1 cellular context compared by ENCODE assay signal in the genomic region with DNA sequence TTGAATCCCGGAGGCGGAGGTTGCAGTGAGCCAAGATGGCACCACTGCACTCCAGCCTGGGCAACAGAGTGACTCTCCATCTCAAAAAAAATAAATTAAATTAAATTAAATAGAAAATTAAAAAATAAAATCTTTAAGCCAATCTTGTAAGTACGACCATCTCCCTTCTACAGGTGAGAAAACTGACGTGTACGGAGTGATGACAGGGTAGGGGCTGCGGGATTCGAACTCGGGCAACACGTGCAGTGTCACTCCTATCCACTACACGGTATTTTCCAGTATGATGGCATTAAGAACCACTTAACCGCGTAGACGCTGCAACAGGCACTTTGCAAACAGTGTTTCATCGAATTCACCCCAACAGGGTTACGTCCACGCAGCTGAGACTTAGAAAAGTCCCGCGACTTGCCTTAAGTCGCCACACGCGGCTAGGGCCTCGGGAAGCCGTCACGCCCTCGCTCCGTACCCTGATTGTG.
TF ChIP-seq lines count a peak whose summit lies in the region.

No MANE protein-coding gene starts in this region.

TF ChIP-seq in K562, 482 proteins besides CTCF, POLR2A, EP300 and RAD21 (continued from another document):
- TF ChIP-seq SIN3A (IDR thresholded peaks at IDR 0.05; ENCODE audit: borderline replicate concordance in 2 of 2, control insufficient read depth in 1 of 2, low read depth in 2 of 2, low read length in 2 of 2) = 0 out of 4 replicates have a peak, but pooled peaks of 1 of the 2 experiments have one; percentile 24
- TF ChIP-seq, protein P1, sequence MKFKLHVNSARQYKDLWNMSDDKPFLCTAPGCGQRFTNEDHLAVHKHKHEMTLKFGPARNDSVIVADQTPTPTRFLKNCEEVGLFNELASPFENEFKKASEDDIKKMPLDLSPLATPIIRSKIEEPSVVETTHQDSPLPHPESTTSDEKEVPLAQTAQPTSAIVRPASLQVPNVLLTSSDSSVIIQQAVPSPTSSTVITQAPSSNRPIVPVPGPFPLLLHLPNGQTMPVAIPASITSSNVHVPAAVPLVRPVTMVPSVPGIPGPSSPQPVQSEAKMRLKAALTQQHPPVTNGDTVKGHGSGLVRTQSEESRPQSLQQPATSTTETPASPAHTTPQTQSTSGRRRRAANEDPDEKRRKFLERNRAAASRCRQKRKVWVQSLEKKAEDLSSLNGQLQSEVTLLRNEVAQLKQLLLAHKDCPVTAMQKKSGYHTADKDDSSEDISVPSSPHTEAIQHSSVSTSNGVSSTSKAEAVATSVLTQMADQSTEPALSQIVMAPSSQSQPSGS (CRISPR knock-in tag; IDR thresholded peaks at IDR 0.05) = no peak
- TF ChIP-seq, protein P2, sequence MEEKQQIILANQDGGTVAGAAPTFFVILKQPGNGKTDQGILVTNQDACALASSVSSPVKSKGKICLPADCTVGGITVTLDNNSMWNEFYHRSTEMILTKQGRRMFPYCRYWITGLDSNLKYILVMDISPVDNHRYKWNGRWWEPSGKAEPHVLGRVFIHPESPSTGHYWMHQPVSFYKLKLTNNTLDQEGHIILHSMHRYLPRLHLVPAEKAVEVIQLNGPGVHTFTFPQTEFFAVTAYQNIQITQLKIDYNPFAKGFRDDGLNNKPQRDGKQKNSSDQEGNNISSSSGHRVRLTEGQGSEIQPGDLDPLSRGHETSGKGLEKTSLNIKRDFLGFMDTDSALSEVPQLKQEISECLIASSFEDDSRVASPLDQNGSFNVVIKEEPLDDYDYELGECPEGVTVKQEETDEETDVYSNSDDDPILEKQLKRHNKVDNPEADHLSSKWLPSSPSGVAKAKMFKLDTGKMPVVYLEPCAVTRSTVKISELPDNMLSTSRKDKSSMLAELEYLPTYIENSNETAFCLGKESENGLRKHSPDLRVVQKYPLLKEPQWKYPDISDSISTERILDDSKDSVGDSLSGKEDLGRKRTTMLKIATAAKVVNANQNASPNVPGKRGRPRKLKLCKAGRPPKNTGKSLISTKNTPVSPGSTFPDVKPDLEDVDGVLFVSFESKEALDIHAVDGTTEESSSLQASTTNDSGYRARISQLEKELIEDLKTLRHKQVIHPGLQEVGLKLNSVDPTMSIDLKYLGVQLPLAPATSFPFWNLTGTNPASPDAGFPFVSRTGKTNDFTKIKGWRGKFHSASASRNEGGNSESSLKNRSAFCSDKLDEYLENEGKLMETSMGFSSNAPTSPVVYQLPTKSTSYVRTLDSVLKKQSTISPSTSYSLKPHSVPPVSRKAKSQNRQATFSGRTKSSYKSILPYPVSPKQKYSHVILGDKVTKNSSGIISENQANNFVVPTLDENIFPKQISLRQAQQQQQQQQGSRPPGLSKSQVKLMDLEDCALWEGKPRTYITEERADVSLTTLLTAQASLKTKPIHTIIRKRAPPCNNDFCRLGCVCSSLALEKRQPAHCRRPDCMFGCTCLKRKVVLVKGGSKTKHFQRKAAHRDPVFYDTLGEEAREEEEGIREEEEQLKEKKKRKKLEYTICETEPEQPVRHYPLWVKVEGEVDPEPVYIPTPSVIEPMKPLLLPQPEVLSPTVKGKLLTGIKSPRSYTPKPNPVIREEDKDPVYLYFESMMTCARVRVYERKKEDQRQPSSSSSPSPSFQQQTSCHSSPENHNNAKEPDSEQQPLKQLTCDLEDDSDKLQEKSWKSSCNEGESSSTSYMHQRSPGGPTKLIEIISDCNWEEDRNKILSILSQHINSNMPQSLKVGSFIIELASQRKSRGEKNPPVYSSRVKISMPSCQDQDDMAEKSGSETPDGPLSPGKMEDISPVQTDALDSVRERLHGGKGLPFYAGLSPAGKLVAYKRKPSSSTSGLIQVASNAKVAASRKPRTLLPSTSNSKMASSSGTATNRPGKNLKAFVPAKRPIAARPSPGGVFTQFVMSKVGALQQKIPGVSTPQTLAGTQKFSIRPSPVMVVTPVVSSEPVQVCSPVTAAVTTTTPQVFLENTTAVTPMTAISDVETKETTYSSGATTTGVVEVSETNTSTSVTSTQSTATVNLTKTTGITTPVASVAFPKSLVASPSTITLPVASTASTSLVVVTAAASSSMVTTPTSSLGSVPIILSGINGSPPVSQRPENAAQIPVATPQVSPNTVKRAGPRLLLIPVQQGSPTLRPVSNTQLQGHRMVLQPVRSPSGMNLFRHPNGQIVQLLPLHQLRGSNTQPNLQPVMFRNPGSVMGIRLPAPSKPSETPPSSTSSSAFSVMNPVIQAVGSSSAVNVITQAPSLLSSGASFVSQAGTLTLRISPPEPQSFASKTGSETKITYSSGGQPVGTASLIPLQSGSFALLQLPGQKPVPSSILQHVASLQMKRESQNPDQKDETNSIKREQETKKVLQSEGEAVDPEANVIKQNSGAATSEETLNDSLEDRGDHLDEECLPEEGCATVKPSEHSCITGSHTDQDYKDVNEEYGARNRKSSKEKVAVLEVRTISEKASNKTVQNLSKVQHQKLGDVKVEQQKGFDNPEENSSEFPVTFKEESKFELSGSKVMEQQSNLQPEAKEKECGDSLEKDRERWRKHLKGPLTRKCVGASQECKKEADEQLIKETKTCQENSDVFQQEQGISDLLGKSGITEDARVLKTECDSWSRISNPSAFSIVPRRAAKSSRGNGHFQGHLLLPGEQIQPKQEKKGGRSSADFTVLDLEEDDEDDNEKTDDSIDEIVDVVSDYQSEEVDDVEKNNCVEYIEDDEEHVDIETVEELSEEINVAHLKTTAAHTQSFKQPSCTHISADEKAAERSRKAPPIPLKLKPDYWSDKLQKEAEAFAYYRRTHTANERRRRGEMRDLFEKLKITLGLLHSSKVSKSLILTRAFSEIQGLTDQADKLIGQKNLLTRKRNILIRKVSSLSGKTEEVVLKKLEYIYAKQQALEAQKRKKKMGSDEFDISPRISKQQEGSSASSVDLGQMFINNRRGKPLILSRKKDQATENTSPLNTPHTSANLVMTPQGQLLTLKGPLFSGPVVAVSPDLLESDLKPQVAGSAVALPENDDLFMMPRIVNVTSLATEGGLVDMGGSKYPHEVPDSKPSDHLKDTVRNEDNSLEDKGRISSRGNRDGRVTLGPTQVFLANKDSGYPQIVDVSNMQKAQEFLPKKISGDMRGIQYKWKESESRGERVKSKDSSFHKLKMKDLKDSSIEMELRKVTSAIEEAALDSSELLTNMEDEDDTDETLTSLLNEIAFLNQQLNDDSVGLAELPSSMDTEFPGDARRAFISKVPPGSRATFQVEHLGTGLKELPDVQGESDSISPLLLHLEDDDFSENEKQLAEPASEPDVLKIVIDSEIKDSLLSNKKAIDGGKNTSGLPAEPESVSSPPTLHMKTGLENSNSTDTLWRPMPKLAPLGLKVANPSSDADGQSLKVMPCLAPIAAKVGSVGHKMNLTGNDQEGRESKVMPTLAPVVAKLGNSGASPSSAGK (IDR thresholded peaks at IDR 0.05) = peak; percentile 43; the same call in 1 of the 2 replicates
- TF ChIP-seq, protein P3, sequence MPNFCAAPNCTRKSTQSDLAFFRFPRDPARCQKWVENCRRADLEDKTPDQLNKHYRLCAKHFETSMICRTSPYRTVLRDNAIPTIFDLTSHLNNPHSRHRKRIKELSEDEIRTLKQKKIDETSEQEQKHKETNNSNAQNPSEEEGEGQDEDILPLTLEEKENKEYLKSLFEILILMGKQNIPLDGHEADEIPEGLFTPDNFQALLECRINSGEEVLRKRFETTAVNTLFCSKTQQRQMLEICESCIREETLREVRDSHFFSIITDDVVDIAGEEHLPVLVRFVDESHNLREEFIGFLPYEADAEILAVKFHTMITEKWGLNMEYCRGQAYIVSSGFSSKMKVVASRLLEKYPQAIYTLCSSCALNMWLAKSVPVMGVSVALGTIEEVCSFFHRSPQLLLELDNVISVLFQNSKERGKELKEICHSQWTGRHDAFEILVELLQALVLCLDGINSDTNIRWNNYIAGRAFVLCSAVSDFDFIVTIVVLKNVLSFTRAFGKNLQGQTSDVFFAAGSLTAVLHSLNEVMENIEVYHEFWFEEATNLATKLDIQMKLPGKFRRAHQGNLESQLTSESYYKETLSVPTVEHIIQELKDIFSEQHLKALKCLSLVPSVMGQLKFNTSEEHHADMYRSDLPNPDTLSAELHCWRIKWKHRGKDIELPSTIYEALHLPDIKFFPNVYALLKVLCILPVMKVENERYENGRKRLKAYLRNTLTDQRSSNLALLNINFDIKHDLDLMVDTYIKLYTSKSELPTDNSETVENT (CRISPR knock-in tag; IDR thresholded peaks at IDR 0.05) = peak; percentile 50; the same call in 1 of the 2 replicates
- TF ChIP-seq, protein P4, sequence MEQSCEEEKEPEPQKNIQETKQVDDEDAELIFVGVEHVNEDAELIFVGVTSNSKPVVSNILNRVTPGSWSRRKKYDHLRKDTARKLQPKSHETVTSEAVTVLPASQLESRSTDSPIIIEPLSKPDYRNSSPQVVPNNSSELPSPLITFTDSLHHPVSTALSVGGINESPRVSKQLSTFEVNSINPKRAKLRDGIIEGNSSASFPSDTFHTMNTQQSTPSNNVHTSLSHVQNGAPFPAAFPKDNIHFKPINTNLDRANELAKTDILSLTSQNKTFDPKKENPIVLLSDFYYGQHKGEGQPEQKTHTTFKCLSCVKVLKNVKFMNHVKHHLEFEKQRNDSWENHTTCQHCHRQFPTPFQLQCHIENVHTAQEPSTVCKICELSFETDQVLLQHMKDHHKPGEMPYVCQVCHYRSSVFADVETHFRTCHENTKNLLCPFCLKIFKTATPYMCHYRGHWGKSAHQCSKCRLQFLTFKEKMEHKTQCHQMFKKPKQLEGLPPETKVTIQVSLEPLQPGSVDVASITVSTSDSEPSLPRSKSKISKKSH (CRISPR knock-in tag; IDR thresholded peaks at IDR 0.05) = no peak
- TF ChIP-seq BHLHE40 (IDR thresholded peaks at IDR 0.05; ENCODE audit: low read length) = peak; percentile 9; the same call in 1 of the 2 replicates
- TF ChIP-seq ZSCAN29 (IDR thresholded peaks at IDR 0.05) = peak; percentile 98
- peak; percentile 24; the same call in 1 of the 2 replicates for TF ChIP-seq KAT7 (CRISPR knock-in tag; IDR thresholded peaks at IDR 0.05; ENCODE audit: borderline replicate concordance)
- TF ChIP-seq, protein P5, sequence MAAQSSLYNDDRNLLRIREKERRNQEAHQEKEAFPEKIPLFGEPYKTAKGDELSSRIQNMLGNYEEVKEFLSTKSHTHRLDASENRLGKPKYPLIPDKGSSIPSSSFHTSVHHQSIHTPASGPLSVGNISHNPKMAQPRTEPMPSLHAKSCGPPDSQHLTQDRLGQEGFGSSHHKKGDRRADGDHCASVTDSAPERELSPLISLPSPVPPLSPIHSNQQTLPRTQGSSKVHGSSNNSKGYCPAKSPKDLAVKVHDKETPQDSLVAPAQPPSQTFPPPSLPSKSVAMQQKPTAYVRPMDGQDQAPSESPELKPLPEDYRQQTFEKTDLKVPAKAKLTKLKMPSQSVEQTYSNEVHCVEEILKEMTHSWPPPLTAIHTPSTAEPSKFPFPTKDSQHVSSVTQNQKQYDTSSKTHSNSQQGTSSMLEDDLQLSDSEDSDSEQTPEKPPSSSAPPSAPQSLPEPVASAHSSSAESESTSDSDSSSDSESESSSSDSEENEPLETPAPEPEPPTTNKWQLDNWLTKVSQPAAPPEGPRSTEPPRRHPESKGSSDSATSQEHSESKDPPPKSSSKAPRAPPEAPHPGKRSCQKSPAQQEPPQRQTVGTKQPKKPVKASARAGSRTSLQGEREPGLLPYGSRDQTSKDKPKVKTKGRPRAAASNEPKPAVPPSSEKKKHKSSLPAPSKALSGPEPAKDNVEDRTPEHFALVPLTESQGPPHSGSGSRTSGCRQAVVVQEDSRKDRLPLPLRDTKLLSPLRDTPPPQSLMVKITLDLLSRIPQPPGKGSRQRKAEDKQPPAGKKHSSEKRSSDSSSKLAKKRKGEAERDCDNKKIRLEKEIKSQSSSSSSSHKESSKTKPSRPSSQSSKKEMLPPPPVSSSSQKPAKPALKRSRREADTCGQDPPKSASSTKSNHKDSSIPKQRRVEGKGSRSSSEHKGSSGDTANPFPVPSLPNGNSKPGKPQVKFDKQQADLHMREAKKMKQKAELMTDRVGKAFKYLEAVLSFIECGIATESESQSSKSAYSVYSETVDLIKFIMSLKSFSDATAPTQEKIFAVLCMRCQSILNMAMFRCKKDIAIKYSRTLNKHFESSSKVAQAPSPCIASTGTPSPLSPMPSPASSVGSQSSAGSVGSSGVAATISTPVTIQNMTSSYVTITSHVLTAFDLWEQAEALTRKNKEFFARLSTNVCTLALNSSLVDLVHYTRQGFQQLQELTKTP (IDR thresholded peaks at IDR 0.05; ENCODE audit: low read depth in 1 of 2, partially characterized antibody in 2 of 2) = peak in 1 of 2 experiments; percentile 10
- TF ChIP-seq, protein P6, sequence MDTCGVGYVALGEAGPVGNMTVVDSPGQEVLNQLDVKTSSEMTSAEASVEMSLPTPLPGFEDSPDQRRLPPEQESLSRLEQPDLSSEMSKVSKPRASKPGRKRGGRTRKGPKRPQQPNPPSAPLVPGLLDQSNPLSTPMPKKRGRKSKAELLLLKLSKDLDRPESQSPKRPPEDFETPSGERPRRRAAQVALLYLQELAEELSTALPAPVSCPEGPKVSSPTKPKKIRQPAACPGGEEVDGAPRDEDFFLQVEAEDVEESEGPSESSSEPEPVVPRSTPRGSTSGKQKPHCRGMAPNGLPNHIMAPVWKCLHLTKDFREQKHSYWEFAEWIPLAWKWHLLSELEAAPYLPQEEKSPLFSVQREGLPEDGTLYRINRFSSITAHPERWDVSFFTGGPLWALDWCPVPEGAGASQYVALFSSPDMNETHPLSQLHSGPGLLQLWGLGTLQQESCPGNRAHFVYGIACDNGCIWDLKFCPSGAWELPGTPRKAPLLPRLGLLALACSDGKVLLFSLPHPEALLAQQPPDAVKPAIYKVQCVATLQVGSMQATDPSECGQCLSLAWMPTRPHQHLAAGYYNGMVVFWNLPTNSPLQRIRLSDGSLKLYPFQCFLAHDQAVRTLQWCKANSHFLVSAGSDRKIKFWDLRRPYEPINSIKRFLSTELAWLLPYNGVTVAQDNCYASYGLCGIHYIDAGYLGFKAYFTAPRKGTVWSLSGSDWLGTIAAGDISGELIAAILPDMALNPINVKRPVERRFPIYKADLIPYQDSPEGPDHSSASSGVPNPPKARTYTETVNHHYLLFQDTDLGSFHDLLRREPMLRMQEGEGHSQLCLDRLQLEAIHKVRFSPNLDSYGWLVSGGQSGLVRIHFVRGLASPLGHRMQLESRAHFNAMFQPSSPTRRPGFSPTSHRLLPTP (IDR thresholded peaks at IDR 0.05; ENCODE audit: borderline replicate concordance, extremely low read depth, insufficient read length) = peak; percentile 30
